Comparison of ENCODE assay signal across 1 cellular context in the genomic region with DNA sequence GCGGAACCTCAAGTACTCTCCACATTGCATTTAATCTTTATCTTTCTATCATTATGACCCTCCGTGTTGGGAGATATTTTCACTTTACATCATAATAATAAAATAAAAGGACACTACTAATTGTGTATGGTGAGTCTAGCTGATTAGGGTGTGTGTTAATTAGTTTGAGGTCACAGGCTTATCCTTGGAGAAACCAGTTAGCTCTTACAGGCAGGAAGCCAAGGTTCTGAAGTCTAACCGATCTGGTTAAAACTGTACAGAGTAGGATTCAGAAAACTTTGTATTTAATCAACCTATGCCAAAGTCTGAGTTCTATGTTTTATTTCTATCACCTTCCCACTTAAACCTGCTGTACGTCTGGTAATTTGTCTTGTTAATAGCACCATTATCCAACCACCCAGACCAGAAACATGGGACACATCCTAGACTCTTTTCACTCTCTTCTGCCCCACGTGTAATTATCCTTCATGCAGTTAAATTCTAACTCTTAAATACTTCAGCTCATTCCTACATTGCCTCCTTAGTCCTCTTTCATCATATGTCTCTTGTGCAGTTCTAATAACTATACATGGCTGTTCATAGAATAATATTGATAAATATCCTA.
TF ChIP-seq lines count a peak whose summit lies in the region.

No MANE protein-coding gene starts in this region.

TF ChIP-seq in GM23338, 12 proteins besides CTCF, POLR2A, EP300 and RAD21 (continued from another document):
- TF ChIP-seq, protein P1, sequence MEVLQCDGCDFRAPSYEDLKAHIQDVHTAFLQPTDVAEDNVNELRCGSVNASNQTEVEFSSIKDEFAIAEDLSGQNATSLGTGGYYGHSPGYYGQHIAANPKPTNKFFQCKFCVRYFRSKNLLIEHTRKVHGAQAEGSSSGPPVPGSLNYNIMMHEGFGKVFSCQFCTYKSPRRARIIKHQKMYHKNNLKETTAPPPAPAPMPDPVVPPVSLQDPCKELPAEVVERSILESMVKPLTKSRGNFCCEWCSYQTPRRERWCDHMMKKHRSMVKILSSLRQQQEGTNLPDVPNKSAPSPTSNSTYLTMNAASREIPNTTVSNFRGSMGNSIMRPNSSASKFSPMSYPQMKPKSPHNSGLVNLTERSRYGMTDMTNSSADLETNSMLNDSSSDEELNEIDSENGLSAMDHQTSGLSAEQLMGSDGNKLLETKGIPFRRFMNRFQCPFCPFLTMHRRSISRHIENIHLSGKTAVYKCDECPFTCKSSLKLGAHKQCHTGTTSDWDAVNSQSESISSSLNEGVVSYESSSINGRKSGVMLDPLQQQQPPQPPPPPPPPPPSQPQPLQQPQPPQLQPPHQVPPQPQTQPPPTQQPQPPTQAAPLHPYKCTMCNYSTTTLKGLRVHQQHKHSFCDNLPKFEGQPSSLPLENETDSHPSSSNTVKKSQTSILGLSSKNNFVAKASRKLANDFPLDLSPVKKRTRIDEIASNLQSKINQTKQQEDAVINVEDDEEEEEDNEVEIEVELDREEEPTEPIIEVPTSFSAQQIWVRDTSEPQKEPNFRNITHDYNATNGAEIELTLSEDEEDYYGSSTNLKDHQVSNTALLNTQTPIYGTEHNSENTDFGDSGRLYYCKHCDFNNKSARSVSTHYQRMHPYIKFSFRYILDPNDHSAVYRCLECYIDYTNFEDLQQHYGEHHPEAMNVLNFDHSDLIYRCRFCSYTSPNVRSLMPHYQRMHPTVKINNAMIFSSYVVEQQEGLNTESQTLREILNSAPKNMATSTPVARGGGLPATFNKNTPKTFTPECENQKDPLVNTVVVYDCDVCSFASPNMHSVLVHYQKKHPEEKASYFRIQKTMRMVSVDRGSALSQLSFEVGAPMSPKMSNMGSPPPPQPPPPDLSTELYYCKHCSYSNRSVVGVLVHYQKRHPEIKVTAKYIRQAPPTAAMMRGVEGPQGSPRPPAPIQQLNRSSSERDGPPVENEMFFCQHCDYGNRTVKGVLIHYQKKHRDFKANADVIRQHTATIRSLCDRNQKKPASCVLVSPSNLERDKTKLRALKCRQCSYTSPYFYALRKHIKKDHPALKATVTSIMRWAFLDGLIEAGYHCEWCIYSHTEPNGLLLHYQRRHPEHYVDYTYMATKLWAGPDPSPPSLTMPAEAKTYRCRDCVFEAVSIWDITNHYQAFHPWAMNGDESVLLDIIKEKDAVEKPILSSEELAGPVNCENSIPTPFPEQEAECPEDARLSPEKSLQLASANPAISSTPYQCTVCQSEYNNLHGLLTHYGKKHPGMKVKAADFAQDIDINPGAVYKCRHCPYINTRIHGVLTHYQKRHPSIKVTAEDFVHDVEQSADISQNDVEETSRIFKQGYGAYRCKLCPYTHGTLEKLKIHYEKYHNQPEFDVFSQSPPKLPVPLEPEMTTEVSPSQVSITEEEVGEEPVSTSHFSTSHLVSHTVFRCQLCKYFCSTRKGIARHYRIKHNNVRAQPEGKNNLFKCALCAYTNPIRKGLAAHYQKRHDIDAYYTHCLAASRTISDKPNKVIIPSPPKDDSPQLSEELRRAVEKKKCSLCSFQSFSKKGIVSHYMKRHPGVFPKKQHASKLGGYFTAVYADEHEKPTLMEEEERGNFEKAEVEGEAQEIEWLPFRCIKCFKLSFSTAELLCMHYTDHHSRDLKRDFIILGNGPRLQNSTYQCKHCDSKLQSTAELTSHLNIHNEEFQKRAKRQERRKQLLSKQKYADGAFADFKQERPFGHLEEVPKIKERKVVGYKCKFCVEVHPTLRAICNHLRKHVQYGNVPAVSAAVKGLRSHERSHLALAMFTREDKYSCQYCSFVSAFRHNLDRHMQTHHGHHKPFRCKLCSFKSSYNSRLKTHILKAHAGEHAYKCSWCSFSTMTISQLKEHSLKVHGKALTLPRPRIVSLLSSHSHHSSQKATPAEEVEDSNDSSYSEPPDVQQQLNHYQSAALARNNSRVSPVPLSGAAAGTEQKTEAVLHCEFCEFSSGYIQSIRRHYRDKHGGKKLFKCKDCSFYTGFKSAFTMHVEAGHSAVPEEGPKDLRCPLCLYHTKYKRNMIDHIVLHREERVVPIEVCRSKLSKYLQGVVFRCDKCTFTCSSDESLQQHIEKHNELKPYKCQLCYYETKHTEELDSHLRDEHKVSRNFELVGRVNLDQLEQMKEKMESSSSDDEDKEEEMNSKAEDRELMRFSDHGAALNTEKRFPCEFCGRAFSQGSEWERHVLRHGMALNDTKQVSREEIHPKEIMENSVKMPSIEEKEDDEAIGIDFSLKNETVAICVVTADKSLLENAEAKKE (CRISPR knock-in tag; IDR thresholded peaks at IDR 0.05) = no peak
- no peak for TF ChIP-seq STAT1 (IDR thresholded peaks at IDR 0.05; ENCODE audit: unreplicated experiment)
